ENCODE assay signal across 20 cellular contexts in genomic region chr14:57227083-57227482, GRCh38. TPM values are rescaled to one million over a fixed set of nuclear protein-coding genes. Genes with fewer than 3 reads are reported as not detected.
DNase-seq lines count a peak whose midpoint lies in the region; ATAC-seq, FAIRE-seq and TF ChIP-seq lines count a peak whose summit lies in the region.
"Had no signal": no experiment of that assay in that cellular context is flagged by ENCODE, and none has a peak within 500 bp of the region (broad histone marks: within the 10 kb centered on the region; RNA-seq: fewer than 3 reads in every experiment).

No MANE protein-coding gene starts in this region.

- H2AFZ ChIP-seq in GM12878 (ENCODE audit: control insufficient read depth, low read depth, low read length): no peak overlapping the region

- no peaks in the 10 kb centered on the region for H3K9me3 ChIP-seq in GM12878 (replicated peaks; ENCODE audit: control insufficient read depth, insufficient read depth, low read length)
- no peaks in the 10 kb centered on the region for H3K9me3 ChIP-seq in thyroid gland

- peaks cover 0 to 4% of the 10 kb centered on the region in 2 donors for H3K9me3 Mint-ChIP-seq in stimulated activated naive CD8-positive, alpha-beta T cell treated with anti-CD3 and anti-CD28 coated beads, Interleukin-15, amount 100 ng/mL, for 72 hours

- H3K4me3 Mint-ChIP-seq in stimulated activated naive CD8-positive, alpha-beta T cell treated with anti-CD3 and anti-CD28 coated beads, Interleukin-15, amount 100 ng/mL, for 72 hours: no peak overlapping the region
- H3K4me3 Mint-ChIP-seq: CD8-positive, alpha-beta memory T cell; IgD-negative memory B cell had no signal

- TF ChIP-seq EP300 in GM12878 (IDR thresholded peaks at IDR 0.05; ENCODE audit: borderline replicate concordance in 1 of 2, control insufficient read depth in 1 of 2, low read depth in 2 of 2, low read length in 2 of 2): no peak

- H3K4me1 Mint-ChIP-seq in stimulated activated naive CD8-positive, alpha-beta T cell treated with anti-CD3 and anti-CD28 coated beads, Interleukin-15, amount 100 ng/mL, for 72 hours: peaks cover 5% of the 10 kb centered on the region

- BruUV-seq in GM12878 (replicated peaks; lab: Mats Ljungman, UMichigan): no TSS peak

- H3K27ac Mint-ChIP-seq in stimulated activated naive CD8-positive, alpha-beta T cell treated with anti-CD3 and anti-CD28 coated beads, Interleukin-15, amount 100 ng/mL, for 72 hours: no peak overlapping the region
- H3K27ac Mint-ChIP-seq: IgD-negative memory B cell had no signal

- POLR2A ChIA-PET in GM12878 (lab: Charles Lee): no interaction called here
- POLR2A ChIA-PET in RWPE1 (lab: Yijun Ruan, JAX; ENCODE audit: low non-redundant PET): no interaction called here

- WGBS in GM12878 (ENCODE audit: insufficient coverage, insufficient replicate concordance, low lambda C conversion rate, missing lambda C conversion rate): 0% methylated on average over 2 of the region's 2 CpGs
- 94 to 96% methylated on average over 2 of the region's 2 CpGs for whole genome bisulfite sequencing in thyroid gland, 2 donors

- SMC1A ChIA-PET in GM12878 (lab: Charles Lee; ENCODE audit: uncharacterized antibody, unreplicated experiment): no interaction called here

- DNase-seq in DMS53 (lab: John Stamatoyannopoulos, UW): peak; percentile 40
- no peak for DNase-seq in GM12878 (ENCODE audit: low read depth, low spot score)
- no peak for DNase-seq in RWPE1 (ENCODE audit: low spot score)
- DNase-seq in thyroid gland: no peak
- DNase-seq in stimulated activated naive CD8-positive, alpha-beta T cell treated with anti-CD3 and anti-CD28 coated beads, Interleukin-15, amount 100 ng/mL, for 72 hours: no peak
- DNase-seq: AML-193; C1 segment of cervical spinal cord; Calu3; CD8-positive, alpha-beta memory T cell; DMS153; H7; NCI-H1105 treated with DMSO at 0.1 percent for 48 hours; NCI-H2029 treated with DMSO at 0.1 percent for 48 hours; NCI-H2171; NCI-H345; NCI-H524 had no signal

- in situ Hi-C loops in GM12878 (cut with MboI): no loop called here

- TF ChIP-seq CTCF in GM12878 (IDR thresholded peaks at IDR 0.05 in 2 of 3, conservative IDR thresholded peaks at IDR 0.05 in 1 of 3; ENCODE audit: control insufficient read depth in 2 of 3, extremely low read depth in 1 of 3, insufficient read depth in 1 of 3, low read depth in 3 of 3, low read length in 3 of 3) (no peak), RWPE1 (conservative IDR thresholded peaks at IDR 0.05; ENCODE audit: low read depth) (no peak), thyroid gland (IDR thresholded peaks at IDR 0.05) (no peak)

- CTCF ChIA-PET in GM12878 (lab: Yijun Ruan, JAX) (interaction anchor here (1.1 kb wide), 1 partner anchor 22 kb away, joined by 3 read pairs; no protein-coding TSS in a partner anchor), RWPE1 (lab: Yijun Ruan, JAX) (no interaction called here)

- no peaks in the 10 kb centered on the region; the same call in 1 of the 2 replicates for H3K79me2 ChIP-seq in GM12878 (ENCODE audit: control insufficient read depth, insufficient read depth, low read length)

- intact Hi-C loops in GM12878 (cut with micrococcal nuclease; ENCODE audit: unreplicated experiment): loop anchor here (5.0 kb wide), 1 partner anchor 65 kb away; no protein-coding TSS in a partner anchor
- intact Hi-C loops in thyroid gland (cut with DNase I): no loop called here

- H3K27me3 ChIP-seq in GM12878 (replicated peaks in 1 of 2; ENCODE audit: control insufficient read depth in 2 of 2, insufficient read depth in 2 of 2, low read length in 1 of 2) (no peaks in the 10 kb centered on the region), thyroid gland (no peaks in the 10 kb centered on the region)

- H3K27me3 Mint-ChIP-seq in stimulated activated naive CD8-positive, alpha-beta T cell treated with anti-CD3 and anti-CD28 coated beads, Interleukin-15, amount 100 ng/mL, for 72 hours: no peaks in the 10 kb centered on the region
- H3K27me3 Mint-ChIP-seq: CD8-positive, alpha-beta memory T cell; IgD-negative memory B cell had no signal

- no peaks in the 10 kb centered on the region for H4K20me1 ChIP-seq in GM12878 (ENCODE audit: control insufficient read depth, insufficient read depth)

- H3K4me1 ChIP-seq in GM12878 (ENCODE audit: control insufficient read depth, insufficient read depth, low read length): no peaks in the 10 kb centered on the region
- no peaks in the 10 kb centered on the region for H3K4me1 ChIP-seq in thyroid gland

- no peak overlapping the region for H3K4me3 ChIP-seq in GM12878
- H3K4me3 ChIP-seq in thyroid gland (replicated peaks in 1 of 3): no peak overlapping the region

- TF ChIP-seq RAD21 in GM12878 (IDR thresholded peaks at IDR 0.05; ENCODE audit: insufficient read depth, low read depth, low read length): no peak

- no peak overlapping the region for H3K9ac ChIP-seq in GM12878 (ENCODE audit: control insufficient read depth, insufficient read depth, low read length)

- no peak overlapping the region for H3K4me2 ChIP-seq in GM12878 (ENCODE audit: control insufficient read depth, insufficient read depth)

- FAIRE-seq in GM12878 (lab: Jason Lieb, UNC): no peak

- peak; percentile 61 for ATAC-seq in GM18868 (IDR thresholded peaks at IDR 0.05; ENCODE audit: unreplicated experiment)
- peak; percentile 59 for ATAC-seq in HG02884 (IDR thresholded peaks at IDR 0.05; ENCODE audit: unreplicated experiment)
- peak; percentile 74 for ATAC-seq in GM12878
- ATAC-seq in stimulated activated naive CD8-positive, alpha-beta T cell treated with anti-CD3 and anti-CD28 coated beads, Interleukin-15, amount 100 ng/mL, for 72 hours: no peak
- ATAC-seq: SK-N-SH treated with all-trans-retinoic acid at 6 μM for 48 hours had no signal

- H3K27ac ChIP-seq in GM12878 (ENCODE audit: control insufficient read depth, insufficient read depth) (no peak overlapping the region), RWPE1 (no peak overlapping the region), thyroid gland (no peak overlapping the region)

- RAD21 ChIA-PET in GM12878 (lab: Charles Lee; ENCODE audit: unreplicated experiment): no interaction called here

- H3K36me3 ChIP-seq in GM12878 (ENCODE audit: control insufficient read depth in 2 of 2, insufficient read depth in 2 of 2, low read length in 1 of 2) (peaks cover 0 to 18% of the 10 kb centered on the region in 2 experiments; a peak in 1 of 4 replicates), thyroid gland (peaks cover 12 to 17% of the 10 kb centered on the region in 2 donors)

- TF ChIP-seq POLR2A in GM12878 (IDR thresholded peaks at IDR 0.05; ENCODE audit: low read depth, low read length) (no peak), thyroid gland (IDR thresholded peaks at IDR 0.05) (no peak)

TF ChIP-seq in GM12878, 131 proteins besides CTCF, POLR2A, EP300 and RAD21:
- TF ChIP-seq POLR2AphosphoS5 (IDR thresholded peaks at IDR 0.05; ENCODE audit: low read length) (no peak), YBX1 (IDR thresholded peaks at IDR 0.05) (no peak), MTA3 (IDR thresholded peaks at IDR 0.05; ENCODE audit: borderline replicate concordance, low read length) (no peak), TBL1XR1 (IDR thresholded peaks at IDR 0.05; ENCODE audit: low read depth, low read length) (no peak), STAT1 (conservative IDR thresholded peaks at IDR 0.05) (no peak), CREM (IDR thresholded peaks at IDR 0.05; ENCODE audit: low read depth) (no peak), TARDBP (IDR thresholded peaks at IDR 0.05; ENCODE audit: borderline replicate concordance) (no peak), FOXM1 (IDR thresholded peaks at IDR 0.05; ENCODE audit: low read depth, low read length) (no peak), YY1 (IDR thresholded peaks at IDR 0.05; ENCODE audit: low read depth, low read length) (no peak)
TF ChIP-seq in GM12878: peak in this region for 0.

RNA-seq across cellular contexts. Expression of gene EXOC5, which starts 41.6 kb away (rescaled TPM):
- total RNA-seq in GM12878 (2013; cell fraction: nucleolus; rRNA removed): 51.4 and 60.5 TPM in 2 replicates
- total RNA-seq in GM12878 (2014; rRNA removed): 29.8 and 38.7 TPM in 2 replicates
- total RNA-seq in GM12878 (2014; rRNA removed; fragmentation: Illumina TruSeq; extraction: Trizol): 42.8 and 44.7 TPM in 2 replicates
- 56.4 and 61.4 TPM in 2 replicates for total RNA-seq in GM12878 (2021)
- 11.1 TPM for polyA plus RNA-seq in GM12878 (2011; ENCODE audit: low read depth)
- 58.1 and 90.5 TPM in 2 replicates for polyA plus RNA-seq in GM12878 (2011; rRNA removed)
- 20.6 and 26.8 TPM in 2 replicates for polyA plus RNA-seq in GM12878 (2011; cell fraction: cytosol; rRNA removed)
- polyA plus RNA-seq in GM12878 (2011; cell fraction: nucleus; rRNA removed): 20.8 and 23.9 TPM in 2 replicates
- 22.8 and 30.9 TPM in 2 replicates for polyA plus RNA-seq in GM12878 (2012)
- 42.5 and 51.5 TPM in 2 replicates for polyA plus RNA-seq in GM12878 (2014; fragmentation: Illumina TruSeq; extraction: Trizol)
- polyA plus RNA-seq in GM12878 (2014; fragmentation: Nextera tagmentation; extraction: Ambion mirVana): 10 to 100 TPM; 10.3 to 11.2 TPM
- polyA plus RNA-seq in GM12878 (2014; rRNA removed): 21.5 and 32.0 TPM in 2 replicates
- polyA plus RNA-seq in GM12878 (2016; fragmentation: Nextera tagmentation; extraction: Ambion mirVana): 100 to 1,000 TPM in 1 of 2 experiments, 10 to 100 TPM in 1; 91.5 to 101 TPM
- 22.8 and 39.7 TPM in 2 replicates for polyA minus RNA-seq in GM12878 (2011; rRNA and poly(A)+ RNA removed)
- polyA minus RNA-seq in GM12878 (2011; cell fraction: cytosol; rRNA and poly(A)+ RNA removed): 23.9 and 35.6 TPM in 2 replicates
- polyA minus RNA-seq in GM12878 (2011; cell fraction: nucleus; rRNA and poly(A)+ RNA removed): 15.1 and 24.0 TPM in 2 replicates
- total RNA-seq in thyroid gland: 10 to 100 TPM; 41.3 to 65.4 (median 43.1) TPM

RNA-seq across cellular contexts. Expression of gene AP5M1, which starts 41.7 kb away (rescaled TPM):
- total RNA-seq in GM12878 (2013; cell fraction: nucleolus; rRNA removed): 59.4 and 60.3 TPM in 2 replicates
- total RNA-seq in GM12878 (2014; rRNA removed): 23.9 and 29.3 TPM in 2 replicates
- total RNA-seq in GM12878 (2014; rRNA removed; fragmentation: Illumina TruSeq; extraction: Trizol): 36.0 and 36.3 TPM in 2 replicates
- 37.1 and 39.1 TPM in 2 replicates for total RNA-seq in GM12878 (2021)
- 10.1 TPM for polyA plus RNA-seq in GM12878 (2011; ENCODE audit: low read depth)
- 50.7 and 72.9 TPM in 2 replicates for polyA plus RNA-seq in GM12878 (2011; rRNA removed)
- polyA plus RNA-seq in GM12878 (2011; cell fraction: cytosol; rRNA removed): 25.0 and 31.9 TPM in 2 replicates
- polyA plus RNA-seq in GM12878 (2011; cell fraction: nucleus; rRNA removed): 23.4 and 26.9 TPM in 2 replicates
- polyA plus RNA-seq in GM12878 (2012): 15.9 and 16.1 TPM in 2 replicates
- polyA plus RNA-seq in GM12878 (2014; fragmentation: Illumina TruSeq; extraction: Trizol): 39.8 and 46.4 TPM in 2 replicates
- polyA plus RNA-seq in GM12878 (2014; fragmentation: Nextera tagmentation; extraction: Ambion mirVana): 10 to 100 TPM; 30.1 to 58.7 TPM
- polyA plus RNA-seq in GM12878 (2014; rRNA removed): 18.4 and 28.2 TPM in 2 replicates
- 10 to 100 TPM; 58.6 to 66.0 TPM for polyA plus RNA-seq in GM12878 (2016; fragmentation: Nextera tagmentation; extraction: Ambion mirVana)
- 51.5 and 75.7 TPM in 2 replicates for polyA minus RNA-seq in GM12878 (2011; rRNA and poly(A)+ RNA removed)
- 19.0 and 22.6 TPM in 2 replicates for polyA minus RNA-seq in GM12878 (2011; cell fraction: cytosol; rRNA and poly(A)+ RNA removed)
- polyA minus RNA-seq in GM12878 (2011; cell fraction: nucleus; rRNA and poly(A)+ RNA removed): 33.6 and 53.2 TPM in 2 replicates
- 10 to 100 TPM; 37.8 to 51.8 (median 44.6) TPM for total RNA-seq in thyroid gland
